8 cellular contexts compared by ENCODE assay signal in the genomic region with DNA sequence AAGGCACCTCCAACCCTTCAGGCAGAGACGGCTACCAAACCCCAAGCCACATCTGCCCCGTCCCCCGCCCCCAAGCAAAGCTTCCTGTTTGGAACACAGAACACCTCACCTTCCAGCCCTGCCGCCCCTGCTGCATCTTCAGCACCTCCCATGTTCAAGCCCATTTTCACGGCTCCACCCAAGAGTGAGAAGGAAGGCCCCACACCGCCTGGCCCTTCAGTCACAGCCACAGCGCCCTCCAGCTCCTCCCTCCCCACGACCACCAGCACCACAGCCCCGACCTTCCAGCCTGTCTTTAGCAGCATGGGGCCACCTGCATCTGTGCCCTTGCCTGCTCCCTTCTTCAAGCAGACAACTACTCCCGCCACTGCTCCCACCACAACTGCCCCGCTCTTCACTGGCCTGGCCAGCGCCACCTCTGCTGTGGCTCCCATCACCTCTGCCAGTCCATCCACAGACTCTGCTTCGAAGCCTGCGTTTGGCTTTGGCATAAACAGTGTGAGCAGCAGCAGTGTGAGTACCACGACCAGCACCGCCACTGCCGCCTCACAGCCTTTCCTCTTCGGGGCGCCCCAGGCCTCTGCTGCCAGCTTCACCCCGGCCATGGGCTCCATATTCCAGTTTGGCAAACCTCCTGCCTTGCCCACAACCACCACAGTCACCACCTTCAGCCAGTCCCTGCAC. TPM values are rescaled to one million over a fixed set of nuclear protein-coding genes. Genes with fewer than 3 reads are reported as not detected.
DNase-seq lines count a peak whose midpoint lies in the region; ATAC-seq and TF ChIP-seq lines count a peak whose summit lies in the region.
"Not testable (repeated sequence)": the region's sequence is repeated elsewhere in the genome, so short reads cannot be mapped to it uniquely, and the experiment has no call there.
"Had no signal": no experiment of that assay in that cellular context is flagged by ENCODE, and none has a peak within 500 bp of the region (broad histone marks: within the 10 kb centered on the region; RNA-seq: fewer than 3 reads in every experiment).

No MANE protein-coding gene starts in this region.

- H3K27me3 ChIP-seq in PC-9 (ENCODE audit: insufficient read depth, low read depth), result not testable (repeated sequence)

- TSS peak; percentile 40 for BruUV-seq in PC-9 (replicated peaks; lab: Mats Ljungman, UMichigan)

- H3K27me3 Mint-ChIP-seq in activated naive CD8-positive, alpha-beta T cell treated with anti-CD3 and anti-CD28 coated beads, Interleukin-2, amount 10 ng/mL, durations not matched to agents 7 days and 5 days; effector memory CD8-positive, alpha-beta T cell; immature natural killer cell (ENCODE audit: low read depth in 3 of 3); natural killer cell treated with Interleukin-12 subunit alpha and Interleukin-12 subunit beta and Interleukin-15 and Interleukin-18, amount 100 ng/mL, for 72 hours; stimulated activated naive B cell treated with anti-CD40 and anti-IgM and Interleukin-4, amounts not matched to agents 10 μg/mL and 1 μg/mL and 100 μg/mL, for 72 hours: not testable (repeated sequence)

- H3K4me3 Mint-ChIP-seq in activated naive CD8-positive, alpha-beta T cell treated with anti-CD3 and anti-CD28 coated beads, Interleukin-2, amount 10 ng/mL, durations not matched to agents 7 days and 5 days; effector memory CD8-positive, alpha-beta T cell; natural killer cell treated with Interleukin-12 subunit alpha and Interleukin-12 subunit beta and Interleukin-15 and Interleukin-18, amount 100 ng/mL, for 72 hours; stimulated activated naive B cell treated with anti-CD40 and anti-IgM and Interleukin-4, amounts not matched to agents 10 μg/mL and 1 μg/mL and 100 μg/mL, for 72 hours: not testable (repeated sequence)
- H3K4me3 Mint-ChIP-seq in immature natural killer cell, result peak overlapping the region; percentile 67 to 82 (median 80)

- POLR2A ChIA-PET in PC-9 (lab: Charles Lee; ENCODE audit: unreplicated experiment); activated naive CD8-positive, alpha-beta T cell treated with anti-CD3 and anti-CD28 coated beads, Interleukin-2, amount 10 ng/mL, durations not matched to agents 7 days and 5 days (lab: Charles Lee): not testable (repeated sequence)

- peak; percentile 25 for ATAC-seq in activated naive CD8-positive, alpha-beta T cell treated with anti-CD3 and anti-CD28 coated beads, Interleukin-2, amount 10 ng/mL, durations not matched to agents 7 days and 5 days (ENCODE audit: low read depth)
- ATAC-seq in effector memory CD8-positive, alpha-beta T cell (replicated peaks), result peak; percentile 55
- peak; percentile 42 to 69 for ATAC-seq in natural killer cell treated with Interleukin-12 subunit alpha and Interleukin-12 subunit beta and Interleukin-15 and Interleukin-18, amount 100 ng/mL, for 72 hours
- not testable (repeated sequence) for ATAC-seq in stimulated activated naive B cell treated with anti-CD40 and anti-IgM and Interleukin-4, amounts not matched to agents 10 μg/mL and 1 μg/mL and 100 μg/mL, for 72 hours (replicated peaks)

- H3K9me3 Mint-ChIP-seq in activated naive CD8-positive, alpha-beta T cell treated with anti-CD3 and anti-CD28 coated beads, Interleukin-2, amount 10 ng/mL, durations not matched to agents 7 days and 5 days; effector memory CD8-positive, alpha-beta T cell; immature natural killer cell; natural killer cell treated with Interleukin-12 subunit alpha and Interleukin-12 subunit beta and Interleukin-15 and Interleukin-18, amount 100 ng/mL, for 72 hours; stimulated activated naive B cell treated with anti-CD40 and anti-IgM and Interleukin-4, amounts not matched to agents 10 μg/mL and 1 μg/mL and 100 μg/mL, for 72 hours: not testable (repeated sequence)

- H3K4me3 ChIP-seq in PC-9, result not testable (repeated sequence)

- not testable (repeated sequence) for H3F3A ChIP-seq in PC-9 (ENCODE audit: insufficient read depth, low read depth)

- not testable (repeated sequence) for DNase-seq in PC-9; activated naive CD8-positive, alpha-beta T cell treated with anti-CD3 and anti-CD28 coated beads, Interleukin-2, amount 10 ng/mL, durations not matched to agents 7 days and 5 days; natural killer cell treated with Interleukin-12 subunit alpha and Interleukin-12 subunit beta and Interleukin-15 and Interleukin-18, amount 100 ng/mL, for 72 hours (ENCODE audit: low spot score); stimulated activated naive B cell treated with anti-CD40 and anti-IgM and Interleukin-4, amounts not matched to agents 10 μg/mL and 1 μg/mL and 100 μg/mL, for 72 hours
- peak in 1 of 3 experiments; percentile 19 for DNase-seq in effector memory CD8-positive, alpha-beta T cell
- DNase-seq in immature natural killer cell, result peak; percentile 69 to 78 (median 71)

- intact Hi-C loops in PC-9 (cut with micrococcal nuclease; ENCODE audit: unreplicated experiment), result not testable (repeated sequence)

- not testable (repeated sequence) for H3K4me1 Mint-ChIP-seq in activated naive CD8-positive, alpha-beta T cell treated with anti-CD3 and anti-CD28 coated beads, Interleukin-2, amount 10 ng/mL, durations not matched to agents 7 days and 5 days; effector memory CD8-positive, alpha-beta T cell (ENCODE audit: low read depth in 2 of 2)
- peaks cover 37 to 42% of the 10 kb centered on the region in 2 donors for H3K4me1 Mint-ChIP-seq in immature natural killer cell
- H3K4me1 Mint-ChIP-seq in natural killer cell treated with Interleukin-12 subunit alpha and Interleukin-12 subunit beta and Interleukin-15 and Interleukin-18, amount 100 ng/mL, for 72 hours (ENCODE audit: low read depth in 2 of 2), result peaks cover 9 to 28% of the 10 kb centered on the region in 2 donors
- H3K4me1 Mint-ChIP-seq in stimulated activated naive B cell treated with anti-CD40 and anti-IgM and Interleukin-4, amounts not matched to agents 10 μg/mL and 1 μg/mL and 100 μg/mL, for 72 hours, result peaks cover 3 to 14% of the 10 kb centered on the region in 2 donors

- not testable (repeated sequence) for H3K4me1 ChIP-seq in PC-9 (replicated peaks; ENCODE audit: insufficient read depth)

- not testable (repeated sequence) for H3K4me2 ChIP-seq in PC-9

- not testable (repeated sequence) for H3K9me2 ChIP-seq in PC-9 (ENCODE audit: insufficient read depth)

- TF ChIP-seq CTCF in PC-9 (conservative IDR thresholded peaks at IDR 0.05), result not testable (repeated sequence)

- H3K36me3 ChIP-seq in PC-9 (ENCODE audit: low read depth), result not testable (repeated sequence)

- not testable (repeated sequence) for H3K27ac Mint-ChIP-seq in activated naive CD8-positive, alpha-beta T cell treated with anti-CD3 and anti-CD28 coated beads, Interleukin-2, amount 10 ng/mL, durations not matched to agents 7 days and 5 days
- H3K27ac Mint-ChIP-seq in effector memory CD8-positive, alpha-beta T cell, result peak overlapping the region in 1 of 2 donors; percentile 73
- H3K27ac Mint-ChIP-seq in immature natural killer cell, result peak overlapping the region; percentile 80 to 97 (median 94)
- peak overlapping the region in 1 of 2 donors; percentile 72 for H3K27ac Mint-ChIP-seq in natural killer cell treated with Interleukin-12 subunit alpha and Interleukin-12 subunit beta and Interleukin-15 and Interleukin-18, amount 100 ng/mL, for 72 hours
- peak overlapping the region; percentile 65 for H3K27ac Mint-ChIP-seq in stimulated activated naive B cell treated with anti-CD40 and anti-IgM and Interleukin-4, amounts not matched to agents 10 μg/mL and 1 μg/mL and 100 μg/mL, for 72 hours

- not testable (repeated sequence) for H3K9me3 ChIP-seq in PC-9 (ENCODE audit: insufficient read depth, low read depth)

- not testable (repeated sequence) for H4K20me1 ChIP-seq in PC-9 (ENCODE audit: insufficient read depth)

- not testable (repeated sequence) for H2AFZ ChIP-seq in PC-9

- H3K27ac ChIP-seq in PC-9, result not testable (repeated sequence)

- H3K79me2 ChIP-seq in PC-9 (ENCODE audit: low read depth), result not testable (repeated sequence)

- H3K36me3 Mint-ChIP-seq in activated naive CD8-positive, alpha-beta T cell treated with anti-CD3 and anti-CD28 coated beads, Interleukin-2, amount 10 ng/mL, durations not matched to agents 7 days and 5 days, result peaks cover 14% of the 10 kb centered on the region
- peaks cover 52% of the 10 kb centered on the region for H3K36me3 Mint-ChIP-seq in effector memory CD8-positive, alpha-beta T cell (ENCODE audit: insufficient read depth)
- H3K36me3 Mint-ChIP-seq in immature natural killer cell, result peaks cover 9 to 14% (median 10%) of the 10 kb centered on the region in 3 donors
- not testable (repeated sequence) for H3K36me3 Mint-ChIP-seq in natural killer cell treated with Interleukin-12 subunit alpha and Interleukin-12 subunit beta and Interleukin-15 and Interleukin-18, amount 100 ng/mL, for 72 hours
- peaks cover 21 to 27% of the 10 kb centered on the region in 2 donors for H3K36me3 Mint-ChIP-seq in stimulated activated naive B cell treated with anti-CD40 and anti-IgM and Interleukin-4, amounts not matched to agents 10 μg/mL and 1 μg/mL and 100 μg/mL, for 72 hours

- CTCF ChIA-PET in PC-9 (lab: Charles Lee), result not testable (repeated sequence)

RNA-seq across cellular contexts. Expression of gene POM121, which starts 17.3 kb away (rescaled TPM):
- total RNA-seq in PC-9 (2021), result 36.6 and 49.0 TPM in 2 replicates
- total RNA-seq in activated naive CD8-positive, alpha-beta T cell treated with anti-CD3 and anti-CD28 coated beads, Interleukin-2, amount 10 ng/mL, durations not matched to agents 7 days and 5 days, result 10 to 100 TPM; 58.2 to 60.9 TPM
- polyA plus RNA-seq in immature natural killer cell, result 10 to 100 TPM in 1 of 3 donors, 1 to 10 TPM in 2; 4.4 to 23.0 (median 7.4) TPM
- 100 to 1,000 TPM in 1 of 2 donors, 10 to 100 TPM in 1; 67.4 to 114 TPM for total RNA-seq in natural killer cell treated with Interleukin-12 subunit alpha and Interleukin-12 subunit beta and Interleukin-15 and Interleukin-18, amount 100 ng/mL, for 72 hours

RNA-seq across cellular contexts. Expression of gene TRIM74, which starts 27.1 kb away (rescaled TPM):
- total RNA-seq in PC-9 (2021), result 1.2 and 2.6 TPM in 2 replicates
- total RNA-seq in activated naive CD8-positive, alpha-beta T cell treated with anti-CD3 and anti-CD28 coated beads, Interleukin-2, amount 10 ng/mL, durations not matched to agents 7 days and 5 days, result 1 to 10 TPM; 1.6 to 2.5 TPM
- polyA plus RNA-seq in immature natural killer cell, result not detected
- under 1 TPM in 1 of 2 donors, not detected in 1; 0.78 TPM for total RNA-seq in natural killer cell treated with Interleukin-12 subunit alpha and Interleukin-12 subunit beta and Interleukin-15 and Interleukin-18, amount 100 ng/mL, for 72 hours
- polyA plus RNA-seq: CD4-positive, CD25-positive, alpha-beta regulatory T cell; H1 had no signal
